In genomic region chr15:66931768-66932633, GRCh38 we compare ENCODE assay signal across 1 cellular context.
TF ChIP-seq lines count a peak whose summit lies in the region.

No MANE protein-coding gene starts in this region.

TF ChIP-seq in HepG2, 621 proteins besides CTCF, POLR2A, EP300 and RAD21 (continued from another document and continues in another):
- peak; percentile 57; the same call in 1 of the 2 replicates for TF ChIP-seq ZBTB4 (CRISPR knock-in tag; IDR thresholded peaks at IDR 0.05; ENCODE audit: borderline replicate concordance)
- no peak for TF ChIP-seq RFXANK (CRISPR knock-in tag; IDR thresholded peaks at IDR 0.05)
- TF ChIP-seq MEIS1 (CRISPR knock-in tag; IDR thresholded peaks at IDR 0.05; ENCODE audit: borderline replicate concordance), result peak; percentile 44; the same call in 1 of the 2 replicates
- peak; percentile 84 for TF ChIP-seq MED1 (CRISPR knock-in tag; IDR thresholded peaks at IDR 0.05)
- peak; percentile 89; the same call in 1 of the 2 replicates for TF ChIP-seq FOXO1 (CRISPR knock-in tag; IDR thresholded peaks at IDR 0.05)
- TF ChIP-seq ZKSCAN1 (IDR thresholded peaks at IDR 0.05; ENCODE audit: low read length), result no peak
- TF ChIP-seq ZNF224 (CRISPR knock-in tag; IDR thresholded peaks at IDR 0.05), result no peak
- TF ChIP-seq ASH2L (IDR thresholded peaks at IDR 0.05; ENCODE audit: insufficient read length, low read depth, low read length), result peak; percentile 65
- TF ChIP-seq GPBP1L1 (CRISPR knock-in tag; IDR thresholded peaks at IDR 0.05), result no peak
- TF ChIP-seq ZFP91 (CRISPR knock-in tag; IDR thresholded peaks at IDR 0.05; ENCODE audit: borderline replicate concordance), result peak; percentile 17; the same call in 1 of the 2 replicates
- peak; percentile 42 for TF ChIP-seq SKI (IDR thresholded peaks at IDR 0.05; ENCODE audit: partially characterized antibody)
- 0 out of 2 replicates have a peak, but pooled peaks have one; percentile 24 for TF ChIP-seq ZNF451 (CRISPR knock-in tag; IDR thresholded peaks at IDR 0.05)
- TF ChIP-seq ZNF510 (CRISPR knock-in tag; IDR thresholded peaks at IDR 0.05; ENCODE audit: low read depth), result no peak
- peak; percentile 41; the same call in 1 of the 2 replicates for TF ChIP-seq PITX1 (CRISPR knock-in tag; IDR thresholded peaks at IDR 0.05)
- TF ChIP-seq BCL6 (CRISPR knock-in tag; IDR thresholded peaks at IDR 0.05), result peak; percentile 17; the same call in 1 of the 2 replicates
- no peak for TF ChIP-seq ZNF766 (CRISPR knock-in tag; IDR thresholded peaks at IDR 0.05; ENCODE audit: borderline replicate concordance)
- TF ChIP-seq JUN (CRISPR knock-in tag; IDR thresholded peaks at IDR 0.05), result peak; percentile 89
- peak; percentile 72; the same call in 1 of the 2 replicates for TF ChIP-seq RXRA (CRISPR knock-in tag; IDR thresholded peaks at IDR 0.05)
- TF ChIP-seq DPF2 (CRISPR knock-in tag; IDR thresholded peaks at IDR 0.05; ENCODE audit: borderline replicate concordance, low read depth), result peak; percentile 82
- 0 out of 2 replicates have a peak, but pooled peaks have one; percentile 49 for TF ChIP-seq SMAD1 (CRISPR knock-in tag; IDR thresholded peaks at IDR 0.05; ENCODE audit: borderline replicate concordance, low read depth)
- TF ChIP-seq ZNF256 (CRISPR knock-in tag; conservative IDR thresholded peaks at IDR 0.05), result no peak
- TF ChIP-seq KLF16 (CRISPR knock-in tag; IDR thresholded peaks at IDR 0.05), result no peak; a peak in 1 of 4 replicates
- no peak for TF ChIP-seq MLLT10 (CRISPR knock-in tag; IDR thresholded peaks at IDR 0.05)
- TF ChIP-seq REL (CRISPR knock-in tag; conservative IDR thresholded peaks at IDR 0.05), result 0 out of 2 replicates have a peak, but pooled peaks have one; percentile 2
- no peak for TF ChIP-seq ZNF414 (CRISPR knock-in tag; IDR thresholded peaks at IDR 0.05)
- TF ChIP-seq DMAP1 (CRISPR knock-in tag; IDR thresholded peaks at IDR 0.05), result 0 out of 2 replicates have a peak, but pooled peaks have one; percentile 25
- TF ChIP-seq PAXIP1 (CRISPR knock-in tag; conservative IDR thresholded peaks at IDR 0.05), result peak; percentile 90
- peak; percentile 55 for TF ChIP-seq PPARG (CRISPR knock-in tag; conservative IDR thresholded peaks at IDR 0.05)
- no peak for TF ChIP-seq LBX2 (CRISPR knock-in tag; IDR thresholded peaks at IDR 0.05; ENCODE audit: borderline replicate concordance)
- TF ChIP-seq IKZF5 (CRISPR knock-in tag; IDR thresholded peaks at IDR 0.05), result peak; percentile 79; the same call in 1 of the 2 replicates
- TF ChIP-seq GABPB1 (CRISPR knock-in tag; IDR thresholded peaks at IDR 0.05), result peak; percentile 32; the same call in 1 of the 2 replicates
- peak; percentile 54; the same call in 1 of the 2 replicates for TF ChIP-seq ZNF614 (CRISPR knock-in tag; IDR thresholded peaks at IDR 0.05; ENCODE audit: borderline replicate concordance)
- TF ChIP-seq MYC (CRISPR knock-in tag; IDR thresholded peaks at IDR 0.05; ENCODE audit: borderline replicate concordance), result 0 out of 2 replicates have a peak, but pooled peaks have one; percentile 47
- TF ChIP-seq HOXA5 (CRISPR knock-in tag; IDR thresholded peaks at IDR 0.05), result no peak
- 0 out of 2 replicates have a peak, but pooled peaks have one; percentile 60 for TF ChIP-seq ZNF563 (CRISPR knock-in tag; IDR thresholded peaks at IDR 0.05)
- peak; percentile 58; the same call in 1 of the 2 replicates for TF ChIP-seq ZNF503 (CRISPR knock-in tag; IDR thresholded peaks at IDR 0.05)
- no peak for TF ChIP-seq NFIB (CRISPR knock-in tag; IDR thresholded peaks at IDR 0.05; ENCODE audit: borderline replicate concordance)
- TF ChIP-seq ZMYM4 (CRISPR knock-in tag; IDR thresholded peaks at IDR 0.05), result no peak
- TF ChIP-seq FOSL2 (CRISPR knock-in tag; IDR thresholded peaks at IDR 0.05), result peak; percentile 98
- TF ChIP-seq KDM5A (IDR thresholded peaks at IDR 0.05; ENCODE audit: borderline replicate concordance, low read length), result no peak
- TF ChIP-seq SALL2 (CRISPR knock-in tag; IDR thresholded peaks at IDR 0.05), result no peak
- TF ChIP-seq MEF2D (CRISPR knock-in tag; IDR thresholded peaks at IDR 0.05), result 0 out of 2 replicates have a peak, but pooled peaks have one; percentile 17
- no peak for TF ChIP-seq BRD4 (CRISPR knock-in tag; IDR thresholded peaks at IDR 0.05)
- TF ChIP-seq ATF3 (CRISPR knock-in tag; IDR thresholded peaks at IDR 0.05), result peak; percentile 70
- no peak for TF ChIP-seq ZNF124 (CRISPR knock-in tag; IDR thresholded peaks at IDR 0.05)
- TF ChIP-seq CBFB (CRISPR knock-in tag; IDR thresholded peaks at IDR 0.05), result no peak
- no peak for TF ChIP-seq ZNF598 (CRISPR knock-in tag; IDR thresholded peaks at IDR 0.05; ENCODE audit: borderline replicate concordance)
- peak; percentile 54; the same call in 1 of the 2 replicates for TF ChIP-seq MIXL1 (CRISPR knock-in tag; IDR thresholded peaks at IDR 0.05)
- no peak for TF ChIP-seq HDAC6 (IDR thresholded peaks at IDR 0.05; ENCODE audit: low read depth, low read length)
- TF ChIP-seq ZNF260 (CRISPR knock-in tag; IDR thresholded peaks at IDR 0.05; ENCODE audit: borderline replicate concordance, low read depth), result no peak
- peak; percentile 88 for TF ChIP-seq RARA (CRISPR knock-in tag; IDR thresholded peaks at IDR 0.05)
- TF ChIP-seq ZNF225 (CRISPR knock-in tag; IDR thresholded peaks at IDR 0.05), result no peak
- peak; percentile 94 for TF ChIP-seq ELF3 (CRISPR knock-in tag; IDR thresholded peaks at IDR 0.05)
- TF ChIP-seq TEAD3 (CRISPR knock-in tag; optimal IDR thresholded peaks at IDR 0.05; ENCODE audit: borderline replicate concordance), result peak; percentile 82
- TF ChIP-seq TIGD3 (CRISPR knock-in tag; IDR thresholded peaks at IDR 0.05; ENCODE audit: borderline replicate concordance), result no peak
- TF ChIP-seq ZNF234 (CRISPR knock-in tag; conservative IDR thresholded peaks at IDR 0.05), result no peak
- peak; percentile 89; the same call in 1 of the 2 replicates for TF ChIP-seq ZKSCAN8 (CRISPR knock-in tag; IDR thresholded peaks at IDR 0.05; ENCODE audit: borderline replicate concordance)
